8 cellular contexts compared by ENCODE assay signal in the genomic region with DNA sequence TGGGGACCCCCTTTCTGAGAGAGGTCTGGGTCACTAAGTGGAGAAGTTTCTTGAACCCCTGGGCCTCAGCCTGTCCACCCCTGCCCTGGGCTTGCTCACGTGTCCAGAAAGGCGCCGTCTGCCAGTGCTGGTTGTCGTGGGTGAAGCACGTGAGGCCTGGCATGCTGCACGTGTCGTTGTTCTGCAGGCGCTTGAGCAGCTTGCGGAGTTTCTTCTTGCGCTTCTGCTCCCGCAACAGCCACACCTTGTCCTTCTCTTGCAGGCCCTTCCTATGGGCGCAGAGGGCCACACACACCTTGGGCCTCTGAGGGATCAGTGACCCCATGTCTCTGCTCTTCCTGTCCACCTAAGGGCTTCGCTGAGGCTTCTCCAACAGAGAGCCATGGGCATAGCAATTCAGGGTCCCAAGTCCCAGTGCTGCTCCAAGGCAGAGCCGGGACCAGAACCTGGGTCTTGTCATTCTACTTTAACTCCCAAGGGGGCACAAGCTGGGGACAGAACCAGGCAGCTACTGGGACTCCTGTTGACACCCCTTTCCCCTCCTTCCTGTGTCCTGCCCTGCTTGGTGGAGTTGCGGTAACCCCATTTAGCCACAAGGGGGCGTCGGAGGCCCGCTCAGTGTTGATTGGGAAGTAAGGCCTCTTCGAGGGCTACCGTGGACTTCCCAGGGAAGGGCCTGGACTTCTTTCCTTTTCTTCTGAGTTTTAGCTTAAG.
A peak's percentile ranks its signal among the peaks of the same experiment; 100 is the strongest.
DNase-seq lines count a peak whose midpoint lies in the region; ATAC-seq and TF ChIP-seq lines count a peak whose summit lies in the region.

No MANE protein-coding gene starts in this region.

- H3K4me2 ChIP-seq in HCT116 (ENCODE audit: low read length): no peak overlapping the region

- ATAC-seq in HCT116 (peak; percentile 97), lung (ENCODE audit: insufficient read depth, low FRiP score) (peak; percentile 80), GM21723 (IDR thresholded peaks at IDR 0.05; ENCODE audit: unreplicated experiment) (no peak)

- H3K27ac Mint-ChIP-seq in CD14-positive monocyte: peak overlapping the region in 2 of 7 donors; percentile 37 to 66

- no peaks in the 10 kb centered on the region for H3K9me3 Mint-ChIP-seq in CD14-positive monocyte

- no peaks in the 10 kb centered on the region for H4K20me1 ChIP-seq in HCT116 (ENCODE audit: insufficient read depth)

- no peak overlapping the region for H3K4me3 ChIP-seq in HCT116 (replicated peaks in 1 of 2; ENCODE audit: low read depth in 1 of 2, low read length in 2 of 2)
- no peak overlapping the region for H3K4me3 ChIP-seq in lung

- H3K36me3 ChIP-seq in HCT116 (ENCODE audit: control insufficient read depth in 1 of 2, insufficient read depth in 2 of 2, low read length in 2 of 2) (no peaks in the 10 kb centered on the region), lung (ENCODE audit: control insufficient read depth in 2 of 2, insufficient read depth in 2 of 2, low read length in 2 of 2) (peaks cover 6 to 7% of the 10 kb centered on the region in 2 donors)

- peaks cover 86 to 100% of the 10 kb centered on the region in 2 donors for H3K36me3 Mint-ChIP-seq in CD14-positive monocyte

- H3K27ac ChIP-seq in HCT116 (ENCODE audit: low read depth, low read length): no peak overlapping the region
- no peak overlapping the region for H3K27ac ChIP-seq in lung (ENCODE audit: low read depth in 1 of 2, low read length in 1 of 2)

- peak; percentile 78 for TF ChIP-seq RAD21 in HCT116 (IDR thresholded peaks at IDR 0.05; ENCODE audit: low read depth)

- POLR2A ChIA-PET in HCT116 (lab: Charles Lee): no interaction called here

- 54 to 60% methylated on average over 20 of the region's 20 CpGs for WGBS in lung, 2 donors

- BruUV-seq in HCT116 (replicated peaks; lab: Mats Ljungman, UMichigan): no TSS peak

- RAD21 ChIA-PET in HCT116 (lab: Charles Lee; ENCODE audit: low non-redundant PET in 1 of 2, low total read pairs in 2 of 2, uncharacterized antibody in 2 of 2, unreplicated experiment in 2 of 2): no interaction called here

- no peak overlapping the region for H3K4me3 Mint-ChIP-seq in CD14-positive monocyte

- H3K9ac ChIP-seq in HCT116 (ENCODE audit: low read length): no peak overlapping the region

- CTCF ChIA-PET in HCT116 (lab: Charles Lee): interaction anchor here (0.9 to 1.8 kb wide), 6 partner anchors 49 to 958 kb away, joined by 3 to 11 read pairs (median 4); no protein-coding TSS in a partner anchor

- peaks cover 2% of the 10 kb centered on the region for H3K4me1 Mint-ChIP-seq in CD14-positive monocyte

- DNase-seq in CD14-positive monocyte (ENCODE audit: low spot score) (peak; percentile 76), HCT116 (ENCODE audit: low read depth, low spot score) (peak; percentile 51), NCI-H526 (lab: John Stamatoyannopoulos, UW) (peak; percentile 51 to 83), dermis microvascular lymphatic vessel endothelial cell (ENCODE audit: low read depth in 2 of 2) (peak; percentile 30 to 76), lung (ENCODE audit: low spot score) (peak; percentile 81)
- peak; percentile 59 to 61 for DNase-seq in activated CD4-positive, alpha-beta T cell treated with anti-CD3 and anti-CD28 coated beads, Interleukin-2, amount 50 U/mL, for 4 hours
- peak; percentile 39 for DNase-seq in stimulated activated CD8-positive, alpha-beta memory T cell treated with anti-CD3 and anti-CD28 coated beads, Interleukin-12 subunit alpha, Interleukin-12 subunit beta, amount 100 ng/mL, for 4 hours (ENCODE audit: low read depth)

- H3K9me3 ChIP-seq in HCT116 (ENCODE audit: control insufficient read depth in 1 of 2, insufficient read depth in 1 of 2, low read depth in 1 of 2, low read length in 2 of 2) (no peaks in the 10 kb centered on the region), lung (ENCODE audit: control insufficient read depth in 2 of 2, insufficient read depth in 1 of 2, low read length in 1 of 2) (no peaks in the 10 kb centered on the region)

- peak; percentile 99 for TF ChIP-seq CTCF in CD14-positive monocyte (IDR thresholded peaks at IDR 0.05)
- TF ChIP-seq CTCF in HCT116 (IDR thresholded peaks at IDR 0.05 in 2 of 3, conservative IDR thresholded peaks at IDR 0.05 in 1 of 3; ENCODE audit: borderline replicate concordance in 1 of 3, insufficient read depth in 1 of 3, low read depth in 2 of 3, low read length in 2 of 3): peak; percentile 65 to 98 (median 97); a peak in 5 of 6 replicates
- TF ChIP-seq CTCF in lung (IDR thresholded peaks at IDR 0.05; ENCODE audit: control extremely low read depth, extremely low read depth): peak; percentile 92

- H3K4me1 ChIP-seq in HCT116 (ENCODE audit: control insufficient read depth in 1 of 2, insufficient read depth in 2 of 2, low read length in 2 of 2): peaks cover 0 to 2% of the 10 kb centered on the region in 2 experiments; a peak in 1 of 4 replicates
- H3K4me1 ChIP-seq in lung (ENCODE audit: control insufficient read depth in 2 of 2, insufficient read depth in 2 of 2, low read length in 2 of 2): no peaks in the 10 kb centered on the region

- H3K79me2 ChIP-seq in HCT116 (ENCODE audit: insufficient read depth, low read length): no peaks in the 10 kb centered on the region

- no peak for TF ChIP-seq POLR2A in HCT116 (IDR thresholded peaks at IDR 0.05; ENCODE audit: borderline replicate concordance, extremely low read depth, insufficient read depth, insufficient read length)

- no peak overlapping the region for H2AFZ ChIP-seq in HCT116 (ENCODE audit: low read depth, low read length, poor library complexity, severe bottlenecking)

- intact Hi-C loops in CD14-positive monocyte (cut with micrococcal nuclease): loop anchor here (1.0 to 5.0 kb wide), 2 partner anchors 958 to 959 kb away; no protein-coding TSS in a partner anchor
- intact Hi-C loops in HCT116 (cut with micrococcal nuclease): loop anchor here (1.0 to 10.0 kb wide), 2 partner anchors 631 to 958 kb away; no protein-coding TSS in a partner anchor

- H3K27me3 ChIP-seq in HCT116 (ENCODE audit: insufficient read depth, low read length): no peaks in the 10 kb centered on the region
- H3K27me3 ChIP-seq in lung (ENCODE audit: control insufficient read depth, insufficient read depth): no peaks in the 10 kb centered on the region

- H3K9me2 ChIP-seq in HCT116 (ENCODE audit: insufficient read depth): no peaks in the 10 kb centered on the region

- H3K27me3 Mint-ChIP-seq in CD14-positive monocyte (ENCODE audit: low read depth in 3 of 3): peaks cover 0 to 3% (median 3%) of the 10 kb centered on the region in 3 donors

TF ChIP-seq in HCT116, 20 proteins besides CTCF, POLR2A, EP300 and RAD21 (continues in another document):
- TF ChIP-seq, protein P1, sequence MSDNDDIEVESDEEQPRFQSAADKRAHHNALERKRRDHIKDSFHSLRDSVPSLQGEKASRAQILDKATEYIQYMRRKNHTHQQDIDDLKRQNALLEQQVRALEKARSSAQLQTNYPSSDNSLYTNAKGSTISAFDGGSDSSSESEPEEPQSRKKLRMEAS (IDR thresholded peaks at IDR 0.05): no peak
- TF ChIP-seq, protein P2, sequence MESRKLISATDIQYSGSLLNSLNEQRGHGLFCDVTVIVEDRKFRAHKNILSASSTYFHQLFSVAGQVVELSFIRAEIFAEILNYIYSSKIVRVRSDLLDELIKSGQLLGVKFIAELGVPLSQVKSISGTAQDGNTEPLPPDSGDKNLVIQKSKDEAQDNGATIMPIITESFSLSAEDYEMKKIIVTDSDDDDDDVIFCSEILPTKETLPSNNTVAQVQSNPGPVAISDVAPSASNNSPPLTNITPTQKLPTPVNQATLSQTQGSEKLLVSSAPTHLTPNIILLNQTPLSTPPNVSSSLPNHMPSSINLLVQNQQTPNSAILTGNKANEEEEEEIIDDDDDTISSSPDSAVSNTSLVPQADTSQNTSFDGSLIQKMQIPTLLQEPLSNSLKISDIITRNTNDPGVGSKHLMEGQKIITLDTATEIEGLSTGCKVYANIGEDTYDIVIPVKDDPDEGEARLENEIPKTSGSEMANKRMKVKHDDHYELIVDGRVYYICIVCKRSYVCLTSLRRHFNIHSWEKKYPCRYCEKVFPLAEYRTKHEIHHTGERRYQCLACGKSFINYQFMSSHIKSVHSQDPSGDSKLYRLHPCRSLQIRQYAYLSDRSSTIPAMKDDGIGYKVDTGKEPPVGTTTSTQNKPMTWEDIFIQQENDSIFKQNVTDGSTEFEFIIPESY (IDR thresholded peaks at IDR 0.05; ENCODE audit: extremely low read depth, insufficient replicate concordance, low read length): no peak
- TF ChIP-seq POLR2AphosphoS5 (IDR thresholded peaks at IDR 0.05; ENCODE audit: low read depth, low read length): no peak
- TF ChIP-seq SRF (IDR thresholded peaks at IDR 0.05; ENCODE audit: low read depth): no peak
- no peak for TF ChIP-seq SIN3A (IDR thresholded peaks at IDR 0.05; ENCODE audit: low read depth)
- TF ChIP-seq EZH2 (IDR thresholded peaks at IDR 0.05): no peak
- TF ChIP-seq TCF7L2 (IDR thresholded peaks at IDR 0.05; ENCODE audit: borderline replicate concordance, extremely low read depth, insufficient read depth, insufficient read length): no peak
- TF ChIP-seq SP1 (IDR thresholded peaks at IDR 0.05; ENCODE audit: low read depth): no peak
- no peak for TF ChIP-seq ZNF274 (IDR thresholded peaks at IDR 0.05; ENCODE audit: low read depth, low read length)
- no peak for TF ChIP-seq YY1 (IDR thresholded peaks at IDR 0.05; ENCODE audit: extremely low read depth, insufficient replicate concordance, low read depth, low read length)
- no peak for TF ChIP-seq ZFX (IDR thresholded peaks at IDR 0.05)
- no peak for TF ChIP-seq CEBPB (IDR thresholded peaks at IDR 0.05; ENCODE audit: low read depth)
- no peak for TF ChIP-seq JUND (IDR thresholded peaks at IDR 0.05)
- TF ChIP-seq EGR1 (IDR thresholded peaks at IDR 0.05; ENCODE audit: low read depth): no peak
- TF ChIP-seq EZH2phosphoT487 (IDR thresholded peaks at IDR 0.05; ENCODE audit: borderline replicate concordance): no peak
